8 cellular contexts compared by ENCODE assay signal in the genomic region with DNA sequence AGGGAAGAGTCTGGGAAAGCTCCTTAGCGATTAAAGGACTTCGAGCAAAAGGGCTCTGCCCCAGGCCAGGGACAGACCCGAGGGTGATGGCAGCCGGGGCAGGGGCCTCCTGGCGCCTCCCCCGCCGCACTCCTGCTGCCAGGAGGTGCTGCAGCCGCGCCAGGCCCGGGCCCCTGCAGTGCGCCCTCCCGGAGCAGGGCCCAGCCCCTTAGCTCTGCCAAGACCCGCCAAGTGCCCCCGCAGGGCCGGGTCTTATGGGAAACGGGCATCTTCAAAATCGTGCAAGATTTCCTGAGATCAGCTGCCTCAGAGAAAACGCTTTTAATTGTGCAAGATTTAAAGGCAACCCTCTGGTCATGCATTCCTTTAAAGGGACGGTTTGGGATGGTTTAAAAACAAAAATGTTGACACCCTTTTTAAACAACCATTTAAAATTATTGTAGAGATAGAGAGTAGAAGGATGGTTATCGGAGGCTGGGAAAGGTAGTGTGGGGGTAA. TPM values are rescaled to one million over a fixed set of nuclear protein-coding genes. Genes with fewer than 3 reads are reported as not detected.
DNase-seq lines count a peak whose midpoint lies in the region; ATAC-seq and TF ChIP-seq lines count a peak whose summit lies in the region.

No MANE protein-coding gene starts in this region.

- no peaks in the 10 kb centered on the region for H3K36me3 ChIP-seq in BE2C
- H3K36me3 ChIP-seq in heart right ventricle: peaks cover 0 to 9% (median under 1%) of the 10 kb centered on the region in 9 donors

- H3K4me1 ChIP-seq in BE2C (no peaks in the 10 kb centered on the region; the same call in 1 of the 2 replicates), heart right ventricle (peaks cover 0 to 34% (median 20%) of the 10 kb centered on the region in 9 donors)

- H3K27ac ChIP-seq in heart right ventricle: peak overlapping the region; percentile 81 to 95 (median 86)

- H3K9me3 ChIP-seq in BE2C (no peaks in the 10 kb centered on the region), heart right ventricle (no peaks in the 10 kb centered on the region)

- peak overlapping the region; percentile 69 for H3K4me3 ChIP-seq in BE2C (ENCODE audit: low read depth, low read length)
- H3K4me3 ChIP-seq in heart right ventricle: peak overlapping the region; percentile 53 to 91 (median 81)
- H3K4me3 ChIP-seq in retinal pigment epithelial cell (ENCODE audit: low read length): peak overlapping the region; percentile 66

- ATAC-seq in HG03196 (IDR thresholded peaks at IDR 0.05; ENCODE audit: unreplicated experiment) (peak; percentile 45), heart right ventricle (peak in 7 of 8 donors; percentile 54 to 89 (median 71))

- 6% methylated on average over 20 of the region's 20 CpGs for WGBS in heart right ventricle, 2 donors

- H3K27me3 ChIP-seq in BE2C (0 out of 2 replicates have a peak, but pooled peaks cover 3% of the 10 kb centered on the region), heart right ventricle (peaks cover 0 to 4% (median 0%) of the 10 kb centered on the region in 7 donors)

- intact Hi-C loops in heart right ventricle (cut with DNase I): loop anchor here in 8 of 10 donors (5.0 to 10.0 kb wide), 6 partner anchors 45 to 115 kb away; partner anchors contain the start of genes CDC14B (in 2 of the 8), HABP4 (in 2 of the 8) and PRXL2C (in 1 of the 8)

- TF ChIP-seq CTCF in BE2C (IDR thresholded peaks at IDR 0.05; ENCODE audit: low read depth, low read length) (no peak), heart right ventricle (IDR thresholded peaks at IDR 0.05) (no peak), retinal pigment epithelial cell (conservative IDR thresholded peaks at IDR 0.05; ENCODE audit: low read depth, low read length) (no peak)

- DNase-seq in BE2C (peak; percentile 34), GM19238 (ENCODE audit: insufficient read length, low spot score) (peak; percentile 17), activated T-cell treated with anti-CD3 and anti-CD28 coated beads for 4 hours (peak; percentile 0), heart right ventricle (no peak), retinal pigment epithelial cell (ENCODE audit: low read depth) (no peak), NCI-H1694 (lab: John Stamatoyannopoulos, UW) (no peak), kidney glomerular epithelial cell (lab: John Stamatoyannopoulos, UW) (no peak)

RNA-seq across cellular contexts. Expression of gene CDC14B, which starts 52.4 kb away (rescaled TPM):
- 0.83 TPM for polyA plus RNA-seq in BE2C (2012; ENCODE audit: insufficient read depth, insufficient read length, low read depth)
- 10 to 100 TPM; 17.0 to 30.8 (median 27.0) TPM for total RNA-seq in heart right ventricle
- 1 to 10 TPM; 5.1 to 5.9 TPM for polyA plus RNA-seq in heart right ventricle

Comparison
In these comparisons a context has a peak if more than half of its experiments do, and no peak if none do; other contexts are left out.
1. DNase-seq: peak in BE2C (single experiment), GM19238 (single experiment) and activated T-cell treated with anti-CD3 and anti-CD28 coated beads for 4 hours (single experiment); none in heart right ventricle (0 of 2), retinal pigment epithelial cell (single experiment), NCI-H1694 (single experiment) and kidney glomerular epithelial cell (single experiment).
2. Peak in every context shown above with its lines, with median percentiles within 50 percentile points of each other: H3K4me3 ChIP-seq.